In genomic region chr1:12644829-12645228, GRCh38 we compare ENCODE assay signal across 24 cellular contexts. TPM values are rescaled to one million over a fixed set of nuclear protein-coding genes. Genes with fewer than 3 reads are reported as not detected.
DNase-seq lines count a peak whose midpoint lies in the region; ATAC-seq, FAIRE-seq and TF ChIP-seq lines count a peak whose summit lies in the region.
"Had no signal": no experiment of that assay in that cellular context is flagged by ENCODE, and none has a peak within 500 bp of the region (broad histone marks: within the 10 kb centered on the region; RNA-seq: fewer than 3 reads in every experiment).

No MANE protein-coding gene starts in this region.

- peak overlapping the region; percentile 75; the same call in 1 of the 2 replicates for H2AK5ac ChIP-seq in H1 (ENCODE audit: low read depth, low read length)

- TF ChIP-seq POLR2A in H1 (IDR thresholded peaks at IDR 0.05; ENCODE audit: control extremely low read depth in 1 of 2, low read depth in 2 of 2, low read length in 2 of 2) = no peak

- H4K20me1 ChIP-seq in H1 (replicated peaks in 1 of 2; ENCODE audit: control insufficient read depth in 1 of 2, insufficient read depth in 2 of 2, low read length in 2 of 2) = no peaks in the 10 kb centered on the region
- H4K20me1 ChIP-seq: BLaER1 had no signal

- H3K56ac ChIP-seq in H1 (replicated peaks; ENCODE audit: insufficient read length, low read depth, low read length) = no peak overlapping the region

- no peak for TF ChIP-seq RAD21 in H1 (IDR thresholded peaks at IDR 0.05 in 1 of 2, conservative IDR thresholded peaks at IDR 0.05 in 1 of 2; ENCODE audit: low read depth in 2 of 2, low read length in 2 of 2)

- DNase-seq in WTC11 (ENCODE audit: low spot score) (no peak), H1 (ENCODE audit: low read depth in 1 of 2, low spot score in 2 of 2) (no peak), NCI-H1436 treated with DMSO at 0.1 percent for 48 hours (lab: John Stamatoyannopoulos, UW) (no peak), COLO668 (lab: John Stamatoyannopoulos, UW; ENCODE audit: unreplicated experiment) (no peak)
- DNase-seq: 8988T; ACHN; BE2C; C1 segment of cervical spinal cord; Caco-2; Calu3; CD4-positive, alpha-beta memory T cell; CD4-positive, CD25-positive, alpha-beta regulatory T cell; CD8-positive, alpha-beta memory T cell; DMS79 treated with DMSO at 0.1 percent for 48 hours; GF-D8 had no signal

- no peak overlapping the region for H3K27ac Mint-ChIP-seq in WTC11
- H3K27ac Mint-ChIP-seq: CD4-positive, CD25-positive, alpha-beta regulatory T cell; CD8-positive, alpha-beta memory T cell had no signal

- H4K91ac ChIP-seq in H1 (replicated peaks; ENCODE audit: insufficient read length, low read length) = no peak overlapping the region

- H3K23me2 ChIP-seq in H1 (ENCODE audit: low read depth, low read length) = no peaks in the 10 kb centered on the region

- TF ChIP-seq CTCF in HEK293 (tag by site-specific recombination; IDR thresholded peaks at IDR 0.05) (no peak), WTC11 (IDR thresholded peaks at IDR 0.05) (no peak), H1 (IDR thresholded peaks at IDR 0.05; ENCODE audit: control extremely low read depth in 1 of 3, insufficient read depth in 1 of 3, low read depth in 1 of 3, low read length in 3 of 3) (no peak)

- CTCF ChIA-PET in HEK293 (lab: Yijun Ruan, JAX) = interaction anchor here (1.7 kb wide), 1 partner anchor 14 kb away, joined by 3 read pairs; no protein-coding TSS in a partner anchor
- CTCF ChIA-PET in WTC11 (lab: Charles Lee) = interaction anchor here (0.9 to 2.2 kb wide), 2 partner anchors 14 to 25 kb away, joined by 3 to 12 read pairs; no protein-coding TSS in a partner anchor
- CTCF ChIA-PET in H1 (lab: Charles Lee; ENCODE audit: partially characterized antibody) = interaction anchor here (1.9 kb wide), 1 partner anchor 13 kb away, joined by 14 read pairs; no protein-coding TSS in a partner anchor

- no peak overlapping the region for H3K14ac ChIP-seq in H1 (ENCODE audit: insufficient read length)

- no peak for FAIRE-seq in H1 (lab: Jason Lieb, UNC)
- FAIRE-seq: A204.1, D721Med, G401.6, GM12891, GM19239 had no signal

- no peaks in the 10 kb centered on the region for H3K79me1 ChIP-seq in H1 (ENCODE audit: low read depth, low read length)

- peak overlapping the region; percentile 77; the same call in 1 of the 2 replicates for H2BK12ac ChIP-seq in H1 (ENCODE audit: low read depth, low read length)

- H2BK5ac ChIP-seq in H1 (ENCODE audit: low read depth, low read length) = no peak overlapping the region

- 62 to 94% methylated on average over 1 to 2 of the region's 2 CpGs for WGBS in H1 (ENCODE audit: extremely low coverage in 1 of 2, insufficient coverage in 1 of 2, insufficient read length in 1 of 2, insufficient replicate concordance in 2 of 2, low coverage in 1 of 2, low lambda C conversion rate in 2 of 2, missing lambda C conversion rate in 1 of 2), 2 experiments

- no peak overlapping the region; the same call in 1 of the 2 replicates for H3K18ac ChIP-seq in H1 (ENCODE audit: extremely low read depth, low read length)

- H2AFZ ChIP-seq in H1 (ENCODE audit: low read length) = 0 out of 2 replicates have a peak overlapping the region, but pooled peaks have one; percentile 19

- H3K4me3 Mint-ChIP-seq in WTC11 = no peak overlapping the region
- H3K4me3 Mint-ChIP-seq: CD14-positive monocyte; CD4-positive, alpha-beta memory T cell; CD4-positive, CD25-positive, alpha-beta regulatory T cell had no signal

- no peak overlapping the region for H3K23ac ChIP-seq in H1 (ENCODE audit: insufficient read length)

- H3K9me3 Mint-ChIP-seq in WTC11 = peaks cover 36% of the 10 kb centered on the region

- H3K4me3 ChIP-seq in HEK293 (ENCODE audit: low read depth, low read length) (no peak overlapping the region), H1 (ENCODE audit: extremely low read depth in 1 of 4, insufficient read depth in 2 of 4, low read depth in 3 of 4, low read length in 4 of 4) (no peak overlapping the region)
- H3K4me3 ChIP-seq: BLaER1 had no signal

- H4K5ac ChIP-seq in H1 (ENCODE audit: insufficient read length, low read depth, low read length) = no peak overlapping the region

- no peak overlapping the region for H3K27ac ChIP-seq in HEK293 (ENCODE audit: extremely low read depth, low read depth, low read length)
- H3K27ac ChIP-seq in H1 (ENCODE audit: low read depth, low read length) = no peak overlapping the region
- H3K27ac ChIP-seq: BLaER1 had no signal

- H3K36me3 Mint-ChIP-seq in WTC11 = peaks cover 28% of the 10 kb centered on the region
- H3K36me3 Mint-ChIP-seq: CD14-positive monocyte; CD4-positive, CD25-positive, alpha-beta regulatory T cell had no signal

- no peak overlapping the region for H3K4me2 ChIP-seq in H1 (ENCODE audit: insufficient read depth in 1 of 2, low read depth in 2 of 2, low read length in 2 of 2)
- H3K4me2 ChIP-seq: BLaER1 had no signal

- peak overlapping the region; percentile 31; the same call in 1 of the 2 replicates for H2BK15ac ChIP-seq in H1 (ENCODE audit: low read length)

- no peak overlapping the region for H4K8ac ChIP-seq in H1 (ENCODE audit: extremely low read depth, insufficient read depth, low read length)

- H2BK120ac ChIP-seq in H1 (replicated peaks; ENCODE audit: low read depth, low read length) = no peak overlapping the region

- H3K36me3 ChIP-seq in HEK293 (ENCODE audit: control insufficient read depth in 2 of 2, insufficient read depth in 1 of 2, low read length in 2 of 2) = no peaks in the 10 kb centered on the region
- no peaks in the 10 kb centered on the region for H3K36me3 ChIP-seq in H1 (ENCODE audit: control insufficient read depth in 2 of 4, insufficient read depth in 4 of 4, low read length in 3 of 4)
- H3K36me3 ChIP-seq: BE2C, BLaER1 had no signal

- POLR2A ChIA-PET in HEK293 (lab: Yijun Ruan, JAX) (no interaction called here), WTC11 (lab: Charles Lee) (no interaction called here), H1 (lab: Charles Lee; ENCODE audit: partially characterized antibody) (no interaction called here)

- no peak for TF ChIP-seq EP300 in H1 (IDR thresholded peaks at IDR 0.05; ENCODE audit: borderline replicate concordance in 1 of 2, low read depth in 2 of 2, low read length in 2 of 2)

- no peaks in the 10 kb centered on the region for H3K4me1 ChIP-seq in HEK293 (ENCODE audit: control insufficient read depth, insufficient read depth, low read length)
- H3K4me1 ChIP-seq in H1 (replicated peaks in 1 of 4; ENCODE audit: control insufficient read depth in 3 of 4, insufficient read depth in 4 of 4, low read length in 3 of 4) = peaks cover 0 to 5% (median 2%) of the 10 kb centered on the region in 4 experiments; a peak in 4 of 7 replicates
- H3K4me1 ChIP-seq: BE2C, Caco-2 had no signal

- H3K79me2 ChIP-seq in H1 (ENCODE audit: control insufficient read depth in 1 of 2, insufficient read depth in 2 of 2, low read length in 2 of 2) = no peaks in the 10 kb centered on the region

- H2BK20ac ChIP-seq in H1 (ENCODE audit: low read length) = peak overlapping the region; percentile 75; the same call in 1 of the 2 replicates

- peaks cover 7% of the 10 kb centered on the region; the same call in 1 of the 2 replicates for H3K4me1 Mint-ChIP-seq in WTC11
- H3K4me1 Mint-ChIP-seq: CD4-positive, alpha-beta memory T cell; CD4-positive, CD25-positive, alpha-beta regulatory T cell; CD8-positive, alpha-beta memory T cell had no signal

- no peak overlapping the region for H3K4ac ChIP-seq in H1 (replicated peaks; ENCODE audit: insufficient read length, low read depth, low read length)

- H3K9me3 ChIP-seq in HEK293 (ENCODE audit: control insufficient read depth, insufficient read depth, low read depth, low read length) = no peaks in the 10 kb centered on the region
- peaks cover 0 to 5% of the 10 kb centered on the region in 2 experiments; a peak in 1 of 4 replicates for H3K9me3 ChIP-seq in H1 (ENCODE audit: insufficient read depth in 2 of 2, low read depth in 1 of 2, low read length in 1 of 2)
- H3K9me3 ChIP-seq: BE2C had no signal

- H3K9ac ChIP-seq in H1 (replicated peaks in 1 of 4; ENCODE audit: extremely low read depth in 1 of 4, low read depth in 3 of 4, low read length in 3 of 4) = no peak overlapping the region; a peak in 1 of 7 replicates
- H3K9ac ChIP-seq: BLaER1 had no signal

- no peaks in the 10 kb centered on the region; a peak in 1 of 7 replicates for H3K27me3 ChIP-seq in H1 (replicated peaks in 1 of 4; ENCODE audit: control insufficient read depth in 3 of 4, extremely low read depth in 1 of 4, insufficient read depth in 3 of 4, low read length in 3 of 4)
- H3K27me3 ChIP-seq: BE2C, BLaER1 had no signal

- ATAC-seq in WTC11 = no peak

- peaks cover 17% of the 10 kb centered on the region for H3K27me3 Mint-ChIP-seq in WTC11 (ENCODE audit: low read depth)

TF ChIP-seq in HEK293, 187 proteins besides CTCF, POLR2A, EP300 and RAD21 (continues in another document):
- no peak for TF ChIP-seq ZNF112 (tag by site-specific recombination; IDR thresholded peaks at IDR 0.05)

TF ChIP-seq in WTC11, 78 proteins besides CTCF, POLR2A, EP300 and RAD21 (continues in another document):
- TF ChIP-seq ETV6 (CRISPR knock-in tag; IDR thresholded peaks at IDR 0.05) = no peak

TF ChIP-seq in H1, 55 proteins besides CTCF, POLR2A, EP300 and RAD21 (continues in another document):
- TF ChIP-seq SIX5 (IDR thresholded peaks at IDR 0.05; ENCODE audit: low read depth, low read length) (no peak), SIN3A (conservative IDR thresholded peaks at IDR 0.05 in 1 of 2, IDR thresholded peaks at IDR 0.05 in 1 of 2; ENCODE audit: low read depth in 1 of 2, low read length in 2 of 2) (no peak)

RNA-seq across cellular contexts. Expression of gene AADACL4, which starts 0.9 kb away (rescaled TPM):
- 0.11 TPM in 1 of 3 replicates, not detected in the others for total RNA-seq in WTC11 (2021)
- total RNA-seq in H1 (2021; fragmentation: NEBNext Ultra II Directional; extraction: Animal tissue kit (Norgen Biotek cat#: 25700)) = 0.40 TPM in 1 of 2 replicates, not detected in the other
- 0.08 and 0.13 TPM in 2 replicates for polyA plus RNA-seq in H1 (2011; rRNA removed)
- 0.21 TPM for polyA plus RNA-seq in H1 (2011; cell fraction: cytosol; rRNA removed)
- 0.33 TPM for polyA plus RNA-seq in H1 (2011; cell fraction: nucleus; rRNA removed)
- polyA plus RNA-seq in H1 (2012, experiment 1 of 2) = not detected in 4 replicates
- polyA plus RNA-seq in H1 (2012, experiment 2 of 2) = not detected
- not detected for polyA plus RNA-seq in H1 (2013, experiment 1 of 2)
- 0.04 TPM for polyA plus RNA-seq in H1 (2013, experiment 2 of 2)
- 0.17 TPM in 1 of 2 replicates, not detected in the other for polyA minus RNA-seq in H1 (2011; rRNA and poly(A)+ RNA removed)
- not detected for polyA minus RNA-seq in H1 (2011; cell fraction: cytosol; rRNA and poly(A)+ RNA removed)
- not detected for polyA minus RNA-seq in H1 (2011; cell fraction: nucleus; rRNA and poly(A)+ RNA removed)
- total RNA-seq: Caco-2; Calu3; CD4-positive, alpha-beta memory T cell; CD4-positive, CD25-positive, alpha-beta regulatory T cell; CD8-positive, alpha-beta memory T cell had no signal
- polyA plus RNA-seq: AG04450; CD14-positive monocyte; CD4-positive, alpha-beta memory T cell; CD4-positive, CD25-positive, alpha-beta regulatory T cell; CD8-positive, alpha-beta memory T cell had no signal

RNA-seq across cellular contexts. Expression of gene DHRS3, which starts 26.8 kb away (rescaled TPM):
- total RNA-seq in WTC11 (2021) = 37.6 to 37.9 TPM (median 37.7 TPM) in 3 replicates
- total RNA-seq in H1 (2021; fragmentation: NEBNext Ultra II Directional; extraction: Animal tissue kit (Norgen Biotek cat#: 25700)) = 32.5 and 37.8 TPM in 2 replicates
- polyA plus RNA-seq in H1 (2011; rRNA removed) = 36.4 and 41.9 TPM in 2 replicates
- 40.2 TPM for polyA plus RNA-seq in H1 (2011; cell fraction: cytosol; rRNA removed)
- polyA plus RNA-seq in H1 (2011; cell fraction: nucleus; rRNA removed) = 40.2 TPM
- 25.1 to 32.0 TPM (median 29.2 TPM) in 4 replicates for polyA plus RNA-seq in H1 (2012, experiment 1 of 2)
- 36.9 TPM for polyA plus RNA-seq in H1 (2012, experiment 2 of 2)
- 9.6 TPM for polyA plus RNA-seq in H1 (2013, experiment 1 of 2)
- polyA plus RNA-seq in H1 (2013, experiment 2 of 2) = 10.6 TPM
- polyA minus RNA-seq in H1 (2011; rRNA and poly(A)+ RNA removed) = 56.9 and 114 TPM in 2 replicates
- 51.7 TPM for polyA minus RNA-seq in H1 (2011; cell fraction: cytosol; rRNA and poly(A)+ RNA removed)
- polyA minus RNA-seq in H1 (2011; cell fraction: nucleus; rRNA and poly(A)+ RNA removed) = 27.3 TPM
